Comparison of ENCODE assay signal across 10 cellular contexts in genomic region chr14:100079606-100080005, GRCh38. TPM values are rescaled to one million over a fixed set of nuclear protein-coding genes. Genes with fewer than 3 reads are reported as not detected.
DNase-seq lines count a peak whose midpoint lies in the region; TF ChIP-seq lines count a peak whose summit lies in the region.
"Had no signal": no experiment of that assay in that cellular context is flagged by ENCODE, and none has a peak within 500 bp of the region (broad histone marks: within the 10 kb centered on the region; RNA-seq: fewer than 3 reads in every experiment).

No MANE protein-coding gene starts in this region.

- peak overlapping the region; percentile 85 for H3K4me3 Mint-ChIP-seq in T-helper 1 cell treated with Interleukin-12 subunit alpha and Interleukin-12 subunit beta and Interleukin-4 antibody, amounts not matched to agents 30 μg/mL and 1 μg/mL, for 36 hours

- 83% methylated on average over 6 of the region's 6 CpGs for WGBS in mammary epithelial cell (ENCODE audit: low coverage, missing lambda C conversion rate)

- H3K36me3 Mint-ChIP-seq in T-helper 1 cell treated with Interleukin-12 subunit alpha and Interleukin-12 subunit beta and Interleukin-4 antibody, amounts not matched to agents 30 μg/mL and 1 μg/mL, for 36 hours (ENCODE audit: low read depth), result peaks cover 68% of the 10 kb centered on the region

- H3K4me2 ChIP-seq in mammary epithelial cell (ENCODE audit: insufficient read depth, low read depth, low read length) (no peak overlapping the region), osteoblast (ENCODE audit: insufficient read depth, low read length) (peak overlapping the region; percentile 4)

- dilution Hi-C loops in mammary epithelial cell (cut with HindIII; ENCODE audit: low sequenced_read_pairs), result loop anchor here (5.0 kb wide), 1 partner anchor 48 kb away; no protein-coding TSS in a partner anchor

- BruUV-seq in mammary epithelial cell (replicated peaks; lab: Mats Ljungman, UMichigan), result no TSS peak

- H3K27me3 Mint-ChIP-seq in T-helper 1 cell treated with Interleukin-12 subunit alpha and Interleukin-12 subunit beta and Interleukin-4 antibody, amounts not matched to agents 30 μg/mL and 1 μg/mL, for 36 hours (ENCODE audit: low read depth), result no peaks in the 10 kb centered on the region

- intact Hi-C loops in mammary epithelial cell (cut with micrococcal nuclease), result no loop called here

- H3K4me1 ChIP-seq in mammary epithelial cell (ENCODE audit: insufficient read depth, low read length) (peaks cover 35% of the 10 kb centered on the region), osteoblast (ENCODE audit: insufficient read depth, low read length) (peaks cover 28% of the 10 kb centered on the region)

- H3K9me3 Mint-ChIP-seq in T-helper 1 cell treated with Interleukin-12 subunit alpha and Interleukin-12 subunit beta and Interleukin-4 antibody, amounts not matched to agents 30 μg/mL and 1 μg/mL, for 36 hours, result no peaks in the 10 kb centered on the region

- TF ChIP-seq CTCF in NB4 (IDR thresholded peaks at IDR 0.05; ENCODE audit: low read depth, low read length) (no peak), mammary epithelial cell (conservative IDR thresholded peaks at IDR 0.05 in 1 of 2, IDR thresholded peaks at IDR 0.05 in 1 of 2; ENCODE audit: extremely low read depth in 1 of 2, insufficient read depth in 1 of 2, low read depth in 1 of 2, low read length in 2 of 2) (no peak), osteoblast (IDR thresholded peaks at IDR 0.05; ENCODE audit: extremely low read depth, low read depth, low read length) (no peak)

- in situ Hi-C loops in mammary epithelial cell (cut with MboI; ENCODE audit: low sequenced_read_pairs in 2 of 2), result no loop called here

- H3K9me3 ChIP-seq in mammary epithelial cell (replicated peaks; ENCODE audit: insufficient read depth, low read length), result no peaks in the 10 kb centered on the region
- no peaks in the 10 kb centered on the region for H3K9me3 ChIP-seq in osteoblast (ENCODE audit: low read depth, low read length)
- H3K9me3 ChIP-seq: body of pancreas had no signal

- H3K79me2 ChIP-seq in mammary epithelial cell (ENCODE audit: insufficient read depth, low read length), result peaks cover 15% of the 10 kb centered on the region
- H3K79me2 ChIP-seq in osteoblast (ENCODE audit: insufficient read depth, low read length), result peaks cover 6% of the 10 kb centered on the region

- H3K27me3 ChIP-seq in mammary epithelial cell (ENCODE audit: insufficient read depth, low read length) (no peaks in the 10 kb centered on the region), osteoblast (ENCODE audit: insufficient read depth, low read length) (no peaks in the 10 kb centered on the region)
- H3K27me3 ChIP-seq: body of pancreas had no signal

- no peak for TF ChIP-seq POLR2A in NB4 (IDR thresholded peaks at IDR 0.05; ENCODE audit: extremely low read depth, insufficient read length)

- no peak overlapping the region for H3K9ac ChIP-seq in mammary epithelial cell (ENCODE audit: insufficient read depth, low read length)

- peak overlapping the region; percentile 97 for H3K27ac Mint-ChIP-seq in T-helper 1 cell treated with Interleukin-12 subunit alpha and Interleukin-12 subunit beta and Interleukin-4 antibody, amounts not matched to agents 30 μg/mL and 1 μg/mL, for 36 hours

- CTCF ChIA-PET in mammary epithelial cell (lab: Charles Lee; ENCODE audit: low non-redundant PET), result interaction anchor here (0.7 kb wide), 1 partner anchor 57 kb away, joined by 3 read pairs; no protein-coding TSS in a partner anchor

- H2AFZ ChIP-seq in mammary epithelial cell (ENCODE audit: low read depth, low read length) (peak overlapping the region; percentile 27), osteoblast (ENCODE audit: low read length) (no peak overlapping the region)

- H4K20me1 ChIP-seq in mammary epithelial cell (ENCODE audit: insufficient read depth, low read length), result no peaks in the 10 kb centered on the region
- peaks cover 25% of the 10 kb centered on the region for H4K20me1 ChIP-seq in osteoblast (ENCODE audit: insufficient read depth, low read length)

- H3K4me3 ChIP-seq in NB4 (ENCODE audit: low read depth, low read length) (peak overlapping the region; percentile 30), mammary epithelial cell (replicated peaks in 1 of 3; ENCODE audit: insufficient read depth in 1 of 3, low read depth in 2 of 3, low read length in 3 of 3) (no peak overlapping the region), osteoblast (ENCODE audit: insufficient read depth, low read length) (no peak overlapping the region)
- H3K4me3 ChIP-seq: body of pancreas had no signal

- H3K36me3 ChIP-seq in mammary epithelial cell (ENCODE audit: insufficient read depth, low read length), result no peaks in the 10 kb centered on the region
- no peaks in the 10 kb centered on the region for H3K36me3 ChIP-seq in osteoblast (ENCODE audit: insufficient read depth, low read length)

- H3K27ac ChIP-seq in mammary epithelial cell (ENCODE audit: insufficient read depth, low read depth, low read length) (no peak overlapping the region), osteoblast (ENCODE audit: low read depth, low read length) (peak overlapping the region; percentile 74)

- peaks cover 90% of the 10 kb centered on the region for H3K4me1 Mint-ChIP-seq in T-helper 1 cell treated with Interleukin-12 subunit alpha and Interleukin-12 subunit beta and Interleukin-4 antibody, amounts not matched to agents 30 μg/mL and 1 μg/mL, for 36 hours (ENCODE audit: low read depth)

- DNase-seq in T-helper 1 cell (no peak), NB4 (ENCODE audit: low read depth) (no peak), mammary epithelial cell (no peak), osteoblast (ENCODE audit: insufficient read length, low spot score, missing footprints) (no peak), NOMO-1 treated with dmso at 0.1 percent for 144 hours (lab: John Stamatoyannopoulos, UW; ENCODE audit: unreplicated experiment) (no peak), activated gamma-delta T cell treated with Interleukin-2 at 50 U/mL for 16 hours (no peak), NCI-H345 treated with DMSO at 0.1 percent for 48 hours (lab: John Stamatoyannopoulos, UW; ENCODE audit: unreplicated experiment) (no peak)
- DNase-seq: 8988T had no signal

RNA-seq across cellular contexts. Expression of gene EVL, which starts 14.4 kb away (rescaled TPM):
- total RNA-seq in mammary epithelial cell, result 10 to 100 TPM; 11.8 to 38.9 TPM
- 20.4 TPM for polyA plus RNA-seq in mammary epithelial cell
- polyA minus RNA-seq in mammary epithelial cell, result 31.2 TPM
- total RNA-seq in osteoblast, result 16.6 and 17.4 TPM in 2 replicates
